1 cellular context compared by ENCODE assay signal in genomic region chr7:22400150-22400814, GRCh38.
A peak's percentile ranks its signal among the peaks of the same experiment; 100 is the strongest.
TF ChIP-seq lines count a peak whose summit lies in the region.

No MANE protein-coding gene starts in this region.

TF ChIP-seq in HepG2, 621 proteins besides CTCF, POLR2A, EP300 and RAD21:
- TF ChIP-seq ZHX2 (IDR thresholded peaks at IDR 0.05; ENCODE audit: low read depth) (no peak), ZHX2 (CRISPR knock-in tag; IDR thresholded peaks at IDR 0.05; ENCODE audit: borderline replicate concordance) (no peak), RFX5 (IDR thresholded peaks at IDR 0.05; ENCODE audit: low read depth, low read length) (peak; percentile 58; the same call in 1 of the 2 replicates)
TF ChIP-seq in HepG2: peak in this region for 1.
